9 cellular contexts compared by ENCODE assay signal in the genomic region with DNA sequence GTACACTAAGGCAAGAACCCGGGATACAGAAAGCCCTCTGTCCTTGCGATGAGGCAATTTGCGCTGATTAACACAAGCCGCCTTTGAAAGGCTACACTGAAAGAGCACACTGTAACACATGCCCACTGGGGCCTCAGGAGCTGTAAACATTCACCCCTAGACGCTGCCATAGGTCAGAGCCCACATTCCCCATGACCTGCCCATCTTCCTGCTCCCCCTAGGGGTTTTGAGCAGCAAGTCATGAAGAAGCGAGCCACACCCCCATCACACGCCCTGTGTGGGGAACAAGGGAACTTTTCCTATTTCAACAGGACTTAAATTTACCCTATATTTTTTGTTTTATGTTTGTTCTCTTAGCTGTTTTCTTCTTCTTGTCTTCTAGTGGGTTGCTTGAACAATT. TPM values are rescaled to one million over a fixed set of nuclear protein-coding genes. Genes with fewer than 3 reads are reported as not detected.
A peak's percentile ranks its signal among the peaks of the same experiment; 100 is the strongest.
DNase-seq lines count a peak whose midpoint lies in the region; ATAC-seq and TF ChIP-seq lines count a peak whose summit lies in the region.
"Had no signal": no experiment of that assay in that cellular context is flagged by ENCODE, and none has a peak within 500 bp of the region (broad histone marks: within the 10 kb centered on the region; RNA-seq: fewer than 3 reads in every experiment).

No MANE protein-coding gene starts in this region.

- H3K27me3 ChIP-seq in adrenal gland: no peaks in the 10 kb centered on the region
- H3K27me3 ChIP-seq in upper lobe of left lung: no peaks in the 10 kb centered on the region
- H3K27me3 ChIP-seq in transverse colon: no peaks in the 10 kb centered on the region

- peaks cover 9% of the 10 kb centered on the region for H3K4me1 Mint-ChIP-seq in Calu3 (ENCODE audit: low read depth, unreplicated experiment)

- DNase-seq in KBM-7 (peak; percentile 41), iPS DF 19.7 (ENCODE audit: low read depth, low spot score) (peak; percentile 63), adrenal gland (no peak), upper lobe of left lung (no peak), transverse colon (no peak), Calu3 (no peak)
- DNase-seq: cortex of kidney had no signal

- H3K36me3 ChIP-seq in adrenal gland (replicated peaks in 1 of 2): no peaks in the 10 kb centered on the region
- H3K36me3 ChIP-seq in upper lobe of left lung: no peaks in the 10 kb centered on the region
- H3K36me3 ChIP-seq in transverse colon: no peaks in the 10 kb centered on the region

- TF ChIP-seq CTCF in adrenal gland (IDR thresholded peaks at IDR 0.05) (no peak), upper lobe of left lung (IDR thresholded peaks at IDR 0.05) (no peak), transverse colon (IDR thresholded peaks at IDR 0.05) (no peak), Calu3 (IDR thresholded peaks at IDR 0.05; ENCODE audit: unreplicated experiment) (no peak)

- H3K27me3 Mint-ChIP-seq in Calu3 (ENCODE audit: unreplicated experiment): no peaks in the 10 kb centered on the region

- H3K27ac ChIP-seq in adrenal gland (no peak overlapping the region), upper lobe of left lung (no peak overlapping the region), transverse colon (no peak overlapping the region)

- no peak overlapping the region for H3K27ac Mint-ChIP-seq in Calu3 (ENCODE audit: unreplicated experiment)

- no peak for TF ChIP-seq POLR2A in adrenal gland (IDR thresholded peaks at IDR 0.05)
- TF ChIP-seq POLR2A in upper lobe of left lung (IDR thresholded peaks at IDR 0.05): no peak
- no peak for TF ChIP-seq POLR2A in transverse colon (IDR thresholded peaks at IDR 0.05)

- 78 to 87% (median 82%) methylated on average over 5 to 7 of the region's 7 CpGs for WGBS in adrenal gland, 4 donors
- 81 to 91% methylated on average over 7 of the region's 7 CpGs for WGBS in upper lobe of left lung, 2 donors
- WGBS in transverse colon (ENCODE audit: low coverage in 1 of 2), 2 donors: 76 to 90% methylated on average over 2 to 7 of the region's 7 CpGs

- H3K4me3 Mint-ChIP-seq in Calu3 (ENCODE audit: low read depth, unreplicated experiment): no peak overlapping the region

- H3K9me3 ChIP-seq in adrenal gland (replicated peaks in 1 of 3) (no peaks in the 10 kb centered on the region), upper lobe of left lung (no peaks in the 10 kb centered on the region), transverse colon (no peaks in the 10 kb centered on the region)

- ATAC-seq in GM18511 (IDR thresholded peaks at IDR 0.05; ENCODE audit: unreplicated experiment) (peak; percentile 84), GM21619 (IDR thresholded peaks at IDR 0.05; ENCODE audit: unreplicated experiment) (peak; percentile 85), upper lobe of left lung (ENCODE audit: low FRiP score in 2 of 2) (no peak)

- H3K4me3 ChIP-seq in adrenal gland: no peak overlapping the region
- no peak overlapping the region for H3K4me3 ChIP-seq in upper lobe of left lung
- H3K4me3 ChIP-seq in transverse colon: no peak overlapping the region

- in situ Hi-C loops in KBM-7 (cut with MboI; ENCODE audit: low pct_unique_long_range_greater_than_20kb, low sequenced_read_pairs): loop anchor here (25.0 kb wide), 1 partner anchor 536 kb away; no protein-coding TSS in a partner anchor
- in situ Hi-C loops in transverse colon (cut with MboI; ENCODE audit: low pct_ligation_motif_present in 1 of 4, low pct_unique_long_range_greater_than_20kb in 1 of 4, low sequenced_read_pairs in 3 of 4): loop anchor here in 1 of 4 donors (25.0 kb wide), 1 partner anchor 561 kb away; no protein-coding TSS in a partner anchor

- CTCF ChIA-PET in Calu3 (lab: Charles Lee): no interaction called here

- TF ChIP-seq EP300 in upper lobe of left lung (IDR thresholded peaks at IDR 0.05): no peak
- no peak for TF ChIP-seq EP300 in transverse colon (IDR thresholded peaks at IDR 0.05; ENCODE audit: low read depth)

- H3K9me3 Mint-ChIP-seq in Calu3 (ENCODE audit: low read depth, unreplicated experiment): no peaks in the 10 kb centered on the region

- H3K4me1 ChIP-seq in adrenal gland (replicated peaks in 1 of 2): no peaks in the 10 kb centered on the region
- no peaks in the 10 kb centered on the region for H3K4me1 ChIP-seq in upper lobe of left lung
- no peaks in the 10 kb centered on the region for H3K4me1 ChIP-seq in transverse colon

- intact Hi-C loops in adrenal gland (cut with DNase I) (no loop called here), transverse colon (cut with DNase I; ENCODE audit: low total_unique reads) (no loop called here), Calu3 (cut with micrococcal nuclease; ENCODE audit: unreplicated experiment) (no loop called here)

- H3K36me3 Mint-ChIP-seq in Calu3 (ENCODE audit: insufficient read depth, unreplicated experiment): no peaks in the 10 kb centered on the region

- BruUV-seq in Calu3 (replicated peaks; lab: Mats Ljungman, UMichigan): no TSS peak

RNA-seq across cellular contexts. Expression of gene SLC4A10, which starts 47.8 kb away (rescaled TPM):
- total RNA-seq in adrenal gland (1 to 10 TPM in 1 of 8 donors, under 1 TPM in 4, not detected in 3; 0.11 to 1.7 (median 0.61) TPM), upper lobe of left lung (under 1 TPM in 4 of 6 donors, not detected in 2; 0.15 to 0.33 (median 0.18) TPM), transverse colon (10 to 100 TPM in 2 of 4 donors, 1 to 10 TPM in 2; 2.6 to 13.9 (median 7.6) TPM), Calu3 (2022) (0.09 and 0.34 TPM in 2 replicates)
- polyA plus RNA-seq in adrenal gland: 1 to 10 TPM in 1 of 3 donors, under 1 TPM in 2; 0.10 to 2.5 (median 0.64) TPM

Comparison
In these comparisons a context has a peak if more than half of its experiments do, and no peak if none do; other contexts are left out.
1. ATAC-seq: peak in GM18511 (single experiment) and GM21619 (single experiment); none in upper lobe of left lung (0 of 2).
2. DNase-seq: peak in KBM-7 (single experiment) and iPS DF 19.7 (single experiment); none in adrenal gland (0 of 7), upper lobe of left lung (0 of 2), transverse colon (single experiment) and Calu3 (single experiment).